21 cellular contexts compared by ENCODE assay signal in genomic region chr2:99942948-99943347, GRCh38.
"Had no signal": no experiment of that assay in that cellular context is flagged by ENCODE, and none has a peak within 500 bp of the region (broad histone marks: within the 10 kb centered on the region; RNA-seq: fewer than 3 reads in every experiment).

No MANE protein-coding gene starts in this region.

- H3K9me3 ChIP-seq: MG63 had no signal

- ATAC-seq: Panc1, PC-3, Right ventricle myocardium inferior had no signal

- H3K27me3 ChIP-seq: MG63, SJSA1 had no signal

- H3K4me1 ChIP-seq: SJSA1 had no signal

- H3K36me3 ChIP-seq: MG63, SJSA1 had no signal

- H3K4me3 ChIP-seq: MG63, SJSA1, SK-N-MC had no signal

- DNase-seq: Karpas-422, KG1, MG63, NCI-H1092, NCI-H1105 treated with DMSO at 0.1 percent for 48 hours, NCI-H1417 treated with DMSO at 0.1 percent for 48 hours, NCI-H146, NCI-H1694 treated with DMSO at 0.1 percent for 48 hours, NCI-H1930, NCI-H2081, NCI-H2107, NCI-H2227 treated with DMSO at 0.1 percent for 48 hours, NCI-H524, NCI-H526 treated with DMSO at 0.1 percent for 48 hours, NCI-H748 treated with DMSO at 0.1 percent for 48 hours, PC-3, SHP77 treated with DMSO at 0.1 percent for 48 hours had no signal

- H3K27ac ChIP-seq: SJSA1, SK-N-MC had no signal
